Comparison of ENCODE assay signal across 27 cellular contexts in the genomic region with DNA sequence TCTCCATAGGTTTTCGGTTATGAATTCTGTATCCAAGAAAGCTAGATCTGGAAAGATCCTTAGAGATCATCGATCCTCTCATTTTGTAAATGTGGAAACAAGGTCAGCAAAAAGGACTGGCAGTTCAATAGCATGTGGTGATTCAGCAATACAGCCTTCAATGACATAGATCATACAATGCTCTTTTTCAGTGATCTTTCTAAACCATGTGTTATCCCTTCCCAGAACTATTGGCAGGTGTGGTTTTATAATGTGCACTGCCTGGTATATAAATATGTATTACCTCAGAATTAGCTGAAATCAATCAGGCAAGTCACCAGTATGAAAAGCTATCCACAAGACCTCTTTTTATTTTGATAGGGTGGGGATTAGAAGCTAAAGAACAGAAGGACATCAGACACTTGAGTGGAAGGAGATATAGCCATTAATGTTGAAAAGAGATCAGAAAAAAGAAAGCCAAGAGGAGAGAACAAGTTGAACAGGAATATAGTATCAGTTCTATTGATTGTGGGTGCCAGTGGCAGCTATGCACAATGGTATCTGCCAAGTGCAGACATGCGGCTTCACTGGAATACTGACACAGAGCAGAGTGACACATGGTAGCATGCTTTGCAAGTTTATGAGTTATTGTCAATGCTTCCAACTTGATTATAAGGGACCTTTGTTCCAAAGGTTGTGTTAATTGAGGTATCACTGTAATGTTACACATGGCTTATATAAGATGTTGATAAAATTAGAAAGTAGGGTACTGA. TPM values are rescaled to one million over a fixed set of nuclear protein-coding genes. Genes with fewer than 3 reads are reported as not detected.
DNase-seq lines count a peak whose midpoint lies in the region; ATAC-seq, FAIRE-seq and TF ChIP-seq lines count a peak whose summit lies in the region.
"Had no signal": no experiment of that assay in that cellular context is flagged by ENCODE, and none has a peak within 500 bp of the region (broad histone marks: within the 10 kb centered on the region; RNA-seq: fewer than 3 reads in every experiment).

No MANE protein-coding gene starts in this region.

- H3K36me3 ChIP-seq in brain microvascular endothelial cell (replicated peaks) (no peaks in the 10 kb centered on the region), small intestine (ENCODE audit: control insufficient read depth in 2 of 2, insufficient read depth in 2 of 2, low read length in 2 of 2) (no peaks in the 10 kb centered on the region), tibial nerve (no peaks in the 10 kb centered on the region)
- H3K36me3 ChIP-seq: gastroesophageal sphincter, left ventricle myocardium inferior, pancreas had no signal

- no peak for DNase-seq in GM19239 (ENCODE audit: insufficient read length, low spot score)
- peak; percentile 0 for DNase-seq in brain microvascular endothelial cell
- no peak for DNase-seq in left colon
- DNase-seq in small intestine: peak; percentile 50
- no peak for DNase-seq in iPS-NIHi7 (ENCODE audit: extremely low spot score)
- DNase-seq in tibial nerve (ENCODE audit: low spot score in 2 of 2): no peak
- no peak for DNase-seq in NCI-H1092 (lab: John Stamatoyannopoulos, UW)
- DNase-seq: activated CD4-positive, alpha-beta T cell treated with anti-CD3 and anti-CD28 coated beads for 48 hours; activated CD8-positive, alpha-beta memory T cell treated with anti-CD3 and anti-CD28 coated beads for 24 hours; activated naive CD4-positive, alpha-beta T cell; activated T-cell treated with anti-CD3 and anti-CD28 coated beads, Interleukin-2, amount 50 U/mL, for 24 hours; left ventricle myocardium inferior; midbrain; NCI-H1436; NCI-H510A; pancreas; retina; Right ventricle myocardium superior; stimulated activated CD4-positive, alpha-beta T cell treated with anti-CD3 and anti-CD28 coated beads, Interleukin-12 subunit alpha, Interleukin-12 subunit beta, amount 100 ng/mL, for 4 hours; stimulated activated CD4-positive, alpha-beta T cell treated with anti-CD3 and anti-CD28 coated beads, Interleukin-4, amount 100 ng/mL, for 1 hour had no signal

- ATAC-seq in left colon (peak; percentile 66), HG03196 (IDR thresholded peaks at IDR 0.05; ENCODE audit: unreplicated experiment) (no peak)
- ATAC-seq: gastroesophageal sphincter; stimulated activated effector memory CD8-positive, alpha-beta T cell treated with anti-CD3 and anti-CD28 coated beads, Interleukin-12 subunit alpha, Interleukin-12 subunit beta, amount 100 ng/mL, for 72 hours had no signal

- TF ChIP-seq POLR2A in tibial nerve (IDR thresholded peaks at IDR 0.05): no peak

- TF ChIP-seq CTCF in brain microvascular endothelial cell (IDR thresholded peaks at IDR 0.05; ENCODE audit: low read depth, low read length, missing control alignments): no peak
- TF ChIP-seq CTCF in tibial nerve (IDR thresholded peaks at IDR 0.05): no peak

- WGBS in small intestine, 3 donors: 75 to 84% (median 77%) methylated on average over 3 of the region's 3 CpGs
- 85 to 93% methylated on average over 3 of the region's 3 CpGs for WGBS in tibial nerve, 2 donors

- H3K4me1 ChIP-seq in small intestine (ENCODE audit: control insufficient read depth in 2 of 2, insufficient read depth in 1 of 2, low read depth in 1 of 2, low read length in 1 of 2) (no peaks in the 10 kb centered on the region), tibial nerve (no peaks in the 10 kb centered on the region)
- H3K4me1 ChIP-seq: gastroesophageal sphincter, left ventricle myocardium inferior, pancreas had no signal

- no peak for TF ChIP-seq EP300 in tibial nerve (IDR thresholded peaks at IDR 0.05)

- H3K27ac ChIP-seq in brain microvascular endothelial cell (peak overlapping the region; percentile 40), small intestine (ENCODE audit: low read depth in 1 of 2, low read length in 1 of 2) (no peak overlapping the region), tibial nerve (no peak overlapping the region)
- H3K27ac ChIP-seq: C4-2B, gastroesophageal sphincter, KMS-11, left ventricle myocardium inferior, pancreas had no signal

- H3K27me3 ChIP-seq in brain microvascular endothelial cell (replicated peaks) (no peaks in the 10 kb centered on the region), small intestine (ENCODE audit: control insufficient read depth in 2 of 2, insufficient read depth in 2 of 2, low read length in 2 of 2) (no peaks in the 10 kb centered on the region), tibial nerve (no peaks in the 10 kb centered on the region)
- H3K27me3 ChIP-seq: gastroesophageal sphincter, hepatocyte, pancreas had no signal

- in situ Hi-C loops in brain microvascular endothelial cell (cut with HindIII; ENCODE audit: low pct_ligation_motif_present, low sequenced_read_pairs): no loop called here

- peak; percentile 33 for FAIRE-seq in GM19239 (lab: Jason Lieb, UNC)
- FAIRE-seq in small intestine (lab: Jason Lieb, UNC): no peak
- FAIRE-seq: pancreas, urothelium cell line had no signal

- no peaks in the 10 kb centered on the region for H3K9me3 ChIP-seq in small intestine (ENCODE audit: control insufficient read depth, low read depth)
- H3K9me3 ChIP-seq in tibial nerve: peaks cover 0 to 6% (median 2%) of the 10 kb centered on the region in 4 donors
- H3K9me3 ChIP-seq: gastroesophageal sphincter, pancreas had no signal

- intact Hi-C loops in left colon (cut with DNase I, micrococcal nuclease): no loop called here

- H3K4me3 ChIP-seq in brain microvascular endothelial cell (ENCODE audit: low read depth, low read length): no peak overlapping the region
- H3K4me3 ChIP-seq in small intestine (ENCODE audit: low read depth in 1 of 2, low read length in 2 of 2): no peak overlapping the region
- H3K4me3 ChIP-seq in tibial nerve: no peak overlapping the region
- H3K4me3 ChIP-seq: gastroesophageal sphincter, hepatocyte, left ventricle myocardium inferior, pancreas had no signal

RNA-seq across cellular contexts. Expression of gene TP63, which starts 42.2 kb away (rescaled TPM):
- total RNA-seq in left colon (under 1 TPM in 1 of 2 donors, not detected in 1; 0.11 TPM), tibial nerve (1 to 10 TPM in 3 of 4 donors, not detected in 1; 1.7 to 7.5 (median 4.2) TPM)
- polyA plus RNA-seq in small intestine: under 1 TPM in 2 of 3 donors, not detected in 1; under 0.01 to 0.03 TPM

Comparison
In these comparisons a context has a peak if more than half of its experiments do, and no peak if none do; other contexts are left out.
1. DNase-seq: peak in brain microvascular endothelial cell (single experiment) and small intestine (single experiment); none in GM19239 (single experiment), left colon (0 of 2), iPS-NIHi7 (single experiment), tibial nerve (0 of 2) and NCI-H1092 (single experiment).